ENCODE assay signal across 25 cellular contexts in the genomic region with DNA sequence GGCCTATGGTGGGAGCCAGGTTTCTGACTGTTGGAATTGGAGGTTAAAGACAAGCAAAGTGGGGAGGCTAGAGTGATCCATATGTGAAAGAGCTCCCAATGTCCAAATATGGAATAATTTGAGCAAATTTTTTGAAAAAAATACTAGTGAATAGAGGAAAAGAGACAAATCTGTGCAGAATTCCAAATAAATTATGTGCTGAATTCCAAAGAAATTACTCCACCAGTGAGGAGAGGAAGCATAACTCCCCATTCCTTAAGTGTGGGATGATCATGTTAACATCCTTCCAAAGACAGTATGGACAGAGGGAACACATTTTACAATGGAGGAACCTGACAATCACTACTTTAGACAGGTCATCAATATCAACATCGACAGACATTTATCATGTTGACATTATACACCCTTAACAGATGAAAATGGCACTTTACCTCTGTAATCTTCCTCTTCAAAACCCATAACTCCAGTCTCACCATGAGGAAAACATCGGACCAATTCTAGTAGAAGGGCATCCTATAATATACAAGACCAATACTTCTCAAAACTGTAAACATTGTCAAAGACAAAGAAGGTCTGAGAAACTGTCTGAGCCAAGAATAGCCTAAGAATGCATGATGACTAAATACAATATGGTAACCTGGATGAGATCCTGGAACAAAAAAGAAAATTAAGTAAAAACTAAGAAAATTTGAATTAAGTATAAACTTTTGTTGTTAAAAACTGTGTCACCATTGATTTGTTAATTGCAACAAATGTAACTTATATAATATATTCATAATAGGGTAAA.
DNase-seq lines count a peak whose midpoint lies in the region; ATAC-seq and TF ChIP-seq lines count a peak whose summit lies in the region.
"Had no signal": no experiment of that assay in that cellular context is flagged by ENCODE, and none has a peak within 500 bp of the region (broad histone marks: within the 10 kb centered on the region; RNA-seq: fewer than 3 reads in every experiment).

No MANE protein-coding gene starts in this region.

- H4K91ac ChIP-seq in mesenchymal stem cell (ENCODE audit: low read length) = no peak overlapping the region

- no peak overlapping the region for H2BK5ac ChIP-seq in mesenchymal stem cell (ENCODE audit: low read depth, low read length, poor library complexity, severe bottlenecking)

- no peak overlapping the region for H2AK5ac ChIP-seq in mesenchymal stem cell (ENCODE audit: low read length, severe bottlenecking)

- no peak overlapping the region for H3K18ac ChIP-seq in mesenchymal stem cell (ENCODE audit: low read depth in 1 of 2, low read length in 2 of 2)

- no peak overlapping the region for H4K8ac ChIP-seq in mesenchymal stem cell (ENCODE audit: low read length)

- no peak for TF ChIP-seq CTCF in RWPE2 (IDR thresholded peaks at IDR 0.05; ENCODE audit: poor library complexity, severe bottlenecking)
- TF ChIP-seq CTCF in choroid plexus epithelial cell (conservative IDR thresholded peaks at IDR 0.05; ENCODE audit: low read depth, low read length) = no peak

- no peak overlapping the region for H2BK120ac ChIP-seq in mesenchymal stem cell (ENCODE audit: low read depth, low read length)

- H3K79me1 ChIP-seq in mesenchymal stem cell (replicated peaks; ENCODE audit: low read length, poor library complexity, severe bottlenecking) = no peaks in the 10 kb centered on the region

- H3K9me3 ChIP-seq in RWPE2 (ENCODE audit: severe bottlenecking) (no peaks in the 10 kb centered on the region), mesenchymal stem cell (ENCODE audit: control insufficient read depth, low read length) (no peaks in the 10 kb centered on the region)
- H3K9me3 ChIP-seq: ascending aorta, colonic mucosa, heart right ventricle, left ventricle myocardium inferior, suprapubic skin had no signal

- H3K4me1 ChIP-seq in RWPE2 (ENCODE audit: insufficient read depth, poor library complexity, severe bottlenecking) = peaks cover 8% of the 10 kb centered on the region
- H3K4me1 ChIP-seq in mesenchymal stem cell (ENCODE audit: control insufficient read depth, insufficient read depth, low read depth, low read length) = no peaks in the 10 kb centered on the region
- H3K4me1 ChIP-seq: ascending aorta, colonic mucosa, heart right ventricle, left ventricle myocardium inferior, suprapubic skin had no signal

- H2BK15ac ChIP-seq in mesenchymal stem cell (ENCODE audit: low read depth, poor library complexity, severe bottlenecking) = no peak overlapping the region

- in situ Hi-C loops in ACHN (cut with HindIII; ENCODE audit: low pct_ligation_motif_present, low pct_unique_long_range_greater_than_20kb, low sequenced_read_pairs) = no loop called here

- WGBS in mesenchymal stem cell = 92% methylated on average over 2 of the region's 2 CpGs

- H2AFZ ChIP-seq in mesenchymal stem cell (ENCODE audit: low read depth, low read length) = no peak overlapping the region

- peak overlapping the region; percentile 70 for H3K9ac ChIP-seq in mesenchymal stem cell (ENCODE audit: low read length)

- H3K27me3 ChIP-seq in RWPE2 (ENCODE audit: insufficient read depth, poor library complexity, severe bottlenecking) (no peaks in the 10 kb centered on the region), mesenchymal stem cell (ENCODE audit: control insufficient read depth in 1 of 2, insufficient read depth in 1 of 2, low read length in 2 of 2) (no peaks in the 10 kb centered on the region), H7 (ENCODE audit: control insufficient read depth, insufficient read depth, low read length) (no peaks in the 10 kb centered on the region)
- H3K27me3 ChIP-seq: ascending aorta, colonic mucosa, heart right ventricle, suprapubic skin had no signal

- H3K4me3 ChIP-seq in RWPE2 (ENCODE audit: severe bottlenecking) = no peak overlapping the region
- H3K4me3 ChIP-seq in choroid plexus epithelial cell (ENCODE audit: low read depth, low read length) = no peak overlapping the region
- peak overlapping the region in 1 of 2 experiments; percentile 52 for H3K4me3 ChIP-seq in mesenchymal stem cell (ENCODE audit: insufficient read depth in 1 of 2, low read depth in 1 of 2, low read length in 2 of 2)
- no peak overlapping the region for H3K4me3 ChIP-seq in H7 (ENCODE audit: insufficient read depth, low read depth, low read length)
- H3K4me3 ChIP-seq: ascending aorta, colonic mucosa, heart right ventricle, left ventricle myocardium inferior, suprapubic skin had no signal

- DNase-seq in EL = peak; percentile 59
- DNase-seq in RWPE2 (ENCODE audit: low spot score) = no peak
- DNase-seq in choroid plexus epithelial cell (ENCODE audit: low read depth) = peak; percentile 73
- peak; percentile 29 for DNase-seq in mesenchymal stem cell
- no peak for DNase-seq in H7
- DNase-seq in ACHN = no peak
- no peak for DNase-seq in NCI-H510A (lab: John Stamatoyannopoulos, UW)
- DNase-seq: activated CD4-positive, alpha-beta T cell treated with anti-CD3 and anti-CD28 coated beads for 36 hours; activated naive CD4-positive, alpha-beta T cell treated with anti-CD3 and anti-CD28 coated beads for 36 hours; activated T-cell treated with anti-CD3 and anti-CD28 coated beads, Interleukin-2, amount 50 U/mL, for 48 hours; CD4-positive, CD25-positive, alpha-beta regulatory T cell; colonic mucosa; endodermal cell; GF-D8; heart right ventricle; KBM-7; left ventricle myocardium inferior; MV-4-11; NCI-H187 treated with DMSO at 0.1 percent for 48 hours; nephron progenitor cell; OCI-M1; SHP77 had no signal

- H3K4me2 ChIP-seq in mesenchymal stem cell (ENCODE audit: low read length, poor library complexity, severe bottlenecking) = no peak overlapping the region

- no peak overlapping the region for H3K14ac ChIP-seq in mesenchymal stem cell (ENCODE audit: low read length in 2 of 2)

- H3K36me3 ChIP-seq in RWPE2 (ENCODE audit: low read depth) = no peaks in the 10 kb centered on the region
- H3K36me3 ChIP-seq in mesenchymal stem cell (ENCODE audit: control insufficient read depth in 1 of 2, insufficient read depth in 2 of 2, low read depth in 1 of 2, low read length in 2 of 2) = no peaks in the 10 kb centered on the region
- H3K36me3 ChIP-seq in H7 (replicated peaks; ENCODE audit: control insufficient read depth, insufficient read depth, low read length) = no peaks in the 10 kb centered on the region
- H3K36me3 ChIP-seq: ascending aorta, colonic mucosa, heart right ventricle, left ventricle myocardium inferior, suprapubic skin had no signal

- no peak overlapping the region for H3K4ac ChIP-seq in mesenchymal stem cell (ENCODE audit: low read depth in 1 of 2, low read length in 2 of 2)

- no peak overlapping the region for H3K23ac ChIP-seq in mesenchymal stem cell (ENCODE audit: low read length in 2 of 2)

- H2BK12ac ChIP-seq in mesenchymal stem cell (ENCODE audit: low read length in 2 of 2) = no peak overlapping the region

- H3K27ac ChIP-seq in RWPE2 (ENCODE audit: poor library complexity, severe bottlenecking) (no peak overlapping the region), mesenchymal stem cell (ENCODE audit: low read length, poor library complexity, severe bottlenecking) (peak overlapping the region; percentile 43)
- H3K27ac ChIP-seq: ascending aorta, colonic mucosa, heart right ventricle, left ventricle myocardium inferior, suprapubic skin had no signal

- 0 out of 3 replicates have a peak, but pooled peaks have one; percentile 41 for ATAC-seq in RWPE2 (ENCODE audit: low read depth)
- no peak for ATAC-seq in GM21447 (IDR thresholded peaks at IDR 0.05; ENCODE audit: unreplicated experiment)
- ATAC-seq: activated CD4-positive, alpha-beta T cell treated with anti-CD3 and anti-CD28 coated beads for 36 hours; heart right ventricle had no signal

Comparison
In these comparisons a context has a peak if more than half of its experiments do, and no peak if none do; other contexts are left out.
1. DNase-seq: peak in EL (single experiment), choroid plexus epithelial cell (single experiment) and mesenchymal stem cell (single experiment); none in RWPE2 (single experiment), H7 (single experiment), ACHN (single experiment) and NCI-H510A (single experiment).